11 cellular contexts compared by ENCODE assay signal in the genomic region with DNA sequence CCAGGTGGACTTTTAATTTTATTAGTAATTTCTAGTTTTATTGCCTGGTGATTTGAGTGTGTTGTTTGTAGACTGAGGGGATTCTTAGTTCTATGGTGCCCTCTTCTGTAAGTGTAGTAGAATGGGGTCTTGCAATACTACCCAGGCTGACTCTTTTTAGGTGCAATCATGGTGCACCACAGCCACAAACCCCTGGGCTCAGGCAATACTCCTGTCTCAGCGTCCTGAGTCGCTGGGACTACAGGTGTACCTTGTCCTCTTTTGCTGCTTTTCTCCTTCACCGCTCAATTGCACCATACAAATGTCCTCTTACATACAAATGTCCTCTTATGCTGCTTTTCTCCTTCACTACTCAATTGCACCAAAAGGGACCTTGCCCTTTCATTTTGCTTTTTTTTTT. TPM values are rescaled to one million over a fixed set of nuclear protein-coding genes. Genes with fewer than 3 reads are reported as not detected.
DNase-seq lines count a peak whose midpoint lies in the region; ATAC-seq and TF ChIP-seq lines count a peak whose summit lies in the region.
"Had no signal": no experiment of that assay in that cellular context is flagged by ENCODE, and none has a peak within 500 bp of the region (broad histone marks: within the 10 kb centered on the region; RNA-seq: fewer than 3 reads in every experiment).

No MANE protein-coding gene starts in this region.

- no peak overlapping the region for H3K23ac ChIP-seq in trophoblast cell (ENCODE audit: low read length)

- intact Hi-C loops in activated naive CD4-positive, alpha-beta T cell treated with anti-CD3 and anti-CD28 coated beads for 36 hours (cut with micrococcal nuclease): loop anchor here (5.0 kb wide), 2 partner anchors 63 to 268 kb away; no protein-coding TSS in a partner anchor

- H4K12ac ChIP-seq in trophoblast cell (ENCODE audit: low read depth, low read length): no peak overlapping the region

- in situ Hi-C loops in ACHN (cut with HindIII; ENCODE audit: low pct_ligation_motif_present, low pct_unique_long_range_greater_than_20kb, low sequenced_read_pairs): no loop called here

- no peak overlapping the region for H3K4me3 Mint-ChIP-seq in activated naive CD4-positive, alpha-beta T cell treated with anti-CD3 and anti-CD28 coated beads for 36 hours
- H3K4me3 Mint-ChIP-seq: naive thymus-derived CD8-positive, alpha-beta T cell had no signal

- POLR2A ChIA-PET in RWPE1 (lab: Yijun Ruan, JAX; ENCODE audit: low non-redundant PET): no interaction called here

- H4K8ac ChIP-seq in trophoblast cell (ENCODE audit: low read depth, low read length): no peak overlapping the region

- no peaks in the 10 kb centered on the region for H3K4me1 Mint-ChIP-seq in activated naive CD4-positive, alpha-beta T cell treated with anti-CD3 and anti-CD28 coated beads for 36 hours (ENCODE audit: low read depth)

- H3K4ac ChIP-seq in trophoblast cell (ENCODE audit: low read depth, low read length): no peak overlapping the region

- H3K9me3 ChIP-seq in trophoblast cell (ENCODE audit: insufficient read depth, low read depth, low read length): no peaks in the 10 kb centered on the region

- CTCF ChIA-PET in RWPE1 (lab: Yijun Ruan, JAX): no interaction called here
- CTCF ChIA-PET in activated naive CD4-positive, alpha-beta T cell treated with anti-CD3 and anti-CD28 coated beads for 36 hours (lab: Charles Lee): no interaction called here

- no peaks in the 10 kb centered on the region for H3K27me3 Mint-ChIP-seq in activated naive CD4-positive, alpha-beta T cell treated with anti-CD3 and anti-CD28 coated beads for 36 hours (ENCODE audit: low read depth)

- H3K9me3 Mint-ChIP-seq in activated naive CD4-positive, alpha-beta T cell treated with anti-CD3 and anti-CD28 coated beads for 36 hours: no peaks in the 10 kb centered on the region
- H3K9me3 Mint-ChIP-seq: naive thymus-derived CD8-positive, alpha-beta T cell had no signal

- H3K14ac ChIP-seq in trophoblast cell (ENCODE audit: low read length): no peak overlapping the region

- WGBS in trophoblast cell (ENCODE audit: extremely low coverage, insufficient coverage, insufficient read length): no CpG with 5 or more reads among the region's 3 CpGs

- H3K79me2 ChIP-seq in trophoblast cell (ENCODE audit: control insufficient read depth, insufficient read depth, low read length, poor library complexity): no peaks in the 10 kb centered on the region

- H3K36me3 ChIP-seq in H7 (replicated peaks; ENCODE audit: control insufficient read depth, insufficient read depth, low read length) (no peaks in the 10 kb centered on the region), trophoblast cell (ENCODE audit: control insufficient read depth in 1 of 2, insufficient read depth in 2 of 2, low read length in 2 of 2) (no peaks in the 10 kb centered on the region)

- H3K27me3 ChIP-seq in H7 (ENCODE audit: control insufficient read depth, insufficient read depth, low read length): no peaks in the 10 kb centered on the region
- H3K27me3 ChIP-seq in trophoblast cell (ENCODE audit: insufficient read depth, low read length): no peaks in the 10 kb centered on the region

- no peak overlapping the region for H2BK12ac ChIP-seq in trophoblast cell (ENCODE audit: low read length)

- no peak overlapping the region for H3K4me3 ChIP-seq in H7 (ENCODE audit: insufficient read depth, low read depth, low read length)
- no peak overlapping the region for H3K4me3 ChIP-seq in trophoblast cell (ENCODE audit: low read depth, low read length)

- H4K91ac ChIP-seq in trophoblast cell (ENCODE audit: low read depth, low read length): no peak overlapping the region

- no peak overlapping the region for H2AFZ ChIP-seq in trophoblast cell (ENCODE audit: insufficient read depth, low read length, poor library complexity)

- ATAC-seq in HG03159 (IDR thresholded peaks at IDR 0.05; ENCODE audit: unreplicated experiment) (no peak), HG02885 (IDR thresholded peaks at IDR 0.05; ENCODE audit: poor library complexity, unreplicated experiment) (no peak)

- DNase-seq in ACHN (peak; percentile 27), H7 (peak; percentile 44), RWPE1 (ENCODE audit: low spot score) (peak; percentile 11), fibroblast of the conjunctiva (ENCODE audit: low read depth) (peak; percentile 14), trophoblast cell (no peak)
- no peak for DNase-seq in activated naive CD4-positive, alpha-beta T cell treated with anti-CD3 and anti-CD28 coated beads for 36 hours
- DNase-seq: activated CD4-positive, alpha-beta T cell treated with anti-CD3 and anti-CD28 coated beads for 4 hours; NCI-H1436 treated with DMSO at 0.1 percent for 48 hours had no signal

- H2BK5ac ChIP-seq in trophoblast cell (ENCODE audit: low read depth, low read length, poor library complexity): no peak overlapping the region

- H3K4me1 ChIP-seq in trophoblast cell (ENCODE audit: control insufficient read depth in 1 of 2, insufficient read depth in 2 of 2, low read length in 2 of 2): no peaks in the 10 kb centered on the region

- no peak overlapping the region for H3K27ac ChIP-seq in RWPE1
- no peak overlapping the region for H3K27ac ChIP-seq in trophoblast cell (ENCODE audit: low read depth, low read length)

- H2BK120ac ChIP-seq in trophoblast cell (ENCODE audit: insufficient read depth, low read length, poor library complexity): no peak overlapping the region

- no peak overlapping the region for H3K4me2 ChIP-seq in trophoblast cell (ENCODE audit: low read length)

- no peak overlapping the region for H2AK5ac ChIP-seq in trophoblast cell (ENCODE audit: low read length)

- no peak overlapping the region for H3K9ac ChIP-seq in trophoblast cell (ENCODE audit: low read length)

- peaks cover 7% of the 10 kb centered on the region for H3K36me3 Mint-ChIP-seq in activated naive CD4-positive, alpha-beta T cell treated with anti-CD3 and anti-CD28 coated beads for 36 hours (ENCODE audit: low read depth)

- no peak overlapping the region for H3K27ac Mint-ChIP-seq in activated naive CD4-positive, alpha-beta T cell treated with anti-CD3 and anti-CD28 coated beads for 36 hours
- H3K27ac Mint-ChIP-seq: naive thymus-derived CD8-positive, alpha-beta T cell had no signal

- TF ChIP-seq CTCF in RWPE1 (conservative IDR thresholded peaks at IDR 0.05; ENCODE audit: low read depth): no peak

- H3K18ac ChIP-seq in trophoblast cell (ENCODE audit: low read length): no peak overlapping the region

- H3K79me1 ChIP-seq in trophoblast cell (ENCODE audit: low read length): no peaks in the 10 kb centered on the region

RNA-seq across cellular contexts. Expression of gene SCP2, which starts 43.1 kb away (rescaled TPM):
- total RNA-seq in H7 (2014; rRNA removed; shearing (Covaris generic)): 78.7 and 98.7 TPM in 2 replicates
- 40.0 and 40.1 TPM in 2 replicates for polyA plus RNA-seq in trophoblast cell (2013)
- total RNA-seq in activated naive CD4-positive, alpha-beta T cell treated with anti-CD3 and anti-CD28 coated beads for 36 hours: 10 to 100 TPM; 71.8 to 79.2 TPM

RNA-seq across cellular contexts. Expression of gene ECHDC2, which starts 48.6 kb away (rescaled TPM):
- total RNA-seq in H7 (2014; rRNA removed; shearing (Covaris generic)): 5.3 and 16.3 TPM in 2 replicates
- polyA plus RNA-seq in trophoblast cell (2013): 25.0 and 26.7 TPM in 2 replicates
- total RNA-seq in activated naive CD4-positive, alpha-beta T cell treated with anti-CD3 and anti-CD28 coated beads for 36 hours: 10 to 100 TPM; 47.4 to 53.5 TPM

Comparison
In these comparisons a context has a peak if more than half of its experiments do, and no peak if none do; other contexts are left out.
1. DNase-seq: peak in ACHN (single experiment), H7 (single experiment), RWPE1 (single experiment) and fibroblast of the conjunctiva (single experiment); none in trophoblast cell (0 of 2) and activated naive CD4-positive, alpha-beta T cell treated with anti-CD3 and anti-CD28 coated beads for 36 hours (single experiment).